ENCODE assay signal across 1 cellular context in genomic region chrX:47144626-47145407, GRCh38.
A peak's percentile ranks its signal among the peaks of the same experiment; 100 is the strongest.
TF ChIP-seq lines count a peak whose summit lies in the region.

NDUFB11 (minus strand) TSS chrX:47144702; CDS start chrX:47144679, 23 bp downstream.
RBM10 (plus strand) TSS chrX:47145221; CDS start chrX:47147482, 2,261 bp downstream.

TF ChIP-seq in HEK293, 187 proteins besides CTCF, POLR2A, EP300 and RAD21 (continued from another document and continues in another):
- TF ChIP-seq, protein P1, sequence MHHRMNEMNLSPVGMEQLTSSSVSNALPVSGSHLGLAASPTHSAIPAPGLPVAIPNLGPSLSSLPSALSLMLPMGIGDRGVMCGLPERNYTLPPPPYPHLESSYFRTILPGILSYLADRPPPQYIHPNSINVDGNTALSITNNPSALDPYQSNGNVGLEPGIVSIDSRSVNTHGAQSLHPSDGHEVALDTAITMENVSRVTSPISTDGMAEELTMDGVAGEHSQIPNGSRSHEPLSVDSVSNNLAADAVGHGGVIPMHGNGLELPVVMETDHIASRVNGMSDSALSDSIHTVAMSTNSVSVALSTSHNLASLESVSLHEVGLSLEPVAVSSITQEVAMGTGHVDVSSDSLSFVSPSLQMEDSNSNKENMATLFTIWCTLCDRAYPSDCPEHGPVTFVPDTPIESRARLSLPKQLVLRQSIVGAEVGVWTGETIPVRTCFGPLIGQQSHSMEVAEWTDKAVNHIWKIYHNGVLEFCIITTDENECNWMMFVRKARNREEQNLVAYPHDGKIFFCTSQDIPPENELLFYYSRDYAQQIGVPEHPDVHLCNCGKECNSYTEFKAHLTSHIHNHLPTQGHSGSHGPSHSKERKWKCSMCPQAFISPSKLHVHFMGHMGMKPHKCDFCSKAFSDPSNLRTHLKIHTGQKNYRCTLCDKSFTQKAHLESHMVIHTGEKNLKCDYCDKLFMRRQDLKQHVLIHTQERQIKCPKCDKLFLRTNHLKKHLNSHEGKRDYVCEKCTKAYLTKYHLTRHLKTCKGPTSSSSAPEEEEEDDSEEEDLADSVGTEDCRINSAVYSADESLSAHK (tag by site-specific recombination; IDR thresholded peaks at IDR 0.05): no peak
- TF ChIP-seq ZNF138 (tag by site-specific recombination; IDR thresholded peaks at IDR 0.05; ENCODE audit: borderline replicate concordance) (no peak), GLI4 (tag by site-specific recombination; IDR thresholded peaks at IDR 0.05) (peak; percentile 68), ZFHX2 (tag by site-specific recombination; conservative IDR thresholded peaks at IDR 0.05) (peak; percentile 84), ZNF10 (tag by site-specific recombination; IDR thresholded peaks at IDR 0.05) (no peak), ZNF488 (tag by site-specific recombination; IDR thresholded peaks at IDR 0.05) (no peak), ZNF585B (tag by site-specific recombination; IDR thresholded peaks at IDR 0.05) (no peak), RBAK (tag by site-specific recombination; IDR thresholded peaks at IDR 0.05) (no peak), ZNF654 (tag by site-specific recombination; IDR thresholded peaks at IDR 0.05; ENCODE audit: low read depth) (no peak), ZBTB17 (tag by site-specific recombination; IDR thresholded peaks at IDR 0.05) (peak; percentile 93), KLF9 (tag by site-specific recombination; IDR thresholded peaks at IDR 0.05; ENCODE audit: low read depth) (no peak), ZEB2 (tag by site-specific recombination; IDR thresholded peaks at IDR 0.05) (peak; percentile 44; the same call in 1 of the 2 replicates), REPIN1 (tag by site-specific recombination; IDR thresholded peaks at IDR 0.05; ENCODE audit: low read depth) (no peak), ZSCAN5A (tag by site-specific recombination; IDR thresholded peaks at IDR 0.05) (no peak), ZNF239 (tag by site-specific recombination; IDR thresholded peaks at IDR 0.05) (no peak), ZSCAN16 (tag by site-specific recombination; IDR thresholded peaks at IDR 0.05) (no peak), ZNF558 (tag by site-specific recombination; IDR thresholded peaks at IDR 0.05) (no peak), ZSCAN30 (tag by site-specific recombination; IDR thresholded peaks at IDR 0.05) (peak; percentile 18; the same call in 1 of the 2 replicates), SCRT2 (tag by site-specific recombination; IDR thresholded peaks at IDR 0.05) (no peak), ZNF792 (tag by site-specific recombination; IDR thresholded peaks at IDR 0.05) (no peak), TRIM28 (IDR thresholded peaks at IDR 0.05; ENCODE audit: borderline replicate concordance, low read length) (no peak), ZBTB26 (tag by site-specific recombination; optimal IDR thresholded peaks at IDR 0.05) (peak; percentile 76), ZBTB7A (tag by site-specific recombination; IDR thresholded peaks at IDR 0.05; ENCODE audit: low read depth) (no peak; the same call in 1 of the 2 replicates), ZNF76 (tag by site-specific recombination; IDR thresholded peaks at IDR 0.05; ENCODE audit: borderline replicate concordance, low read depth) (peak; percentile 80), KLF10 (tag by site-specific recombination; IDR thresholded peaks at IDR 0.05) (peak; percentile 90), ZNF776 (tag by site-specific recombination; IDR thresholded peaks at IDR 0.05; ENCODE audit: borderline replicate concordance) (no peak), ZNF473 (tag by site-specific recombination; IDR thresholded peaks at IDR 0.05) (no peak), ZBTB1 (tag by site-specific recombination; IDR thresholded peaks at IDR 0.05) (no peak), AEBP2 (tag by site-specific recombination; IDR thresholded peaks at IDR 0.05; ENCODE audit: borderline replicate concordance) (no peak), ZNF785 (tag by site-specific recombination; IDR thresholded peaks at IDR 0.05) (no peak), SP2 (tag by site-specific recombination; IDR thresholded peaks at IDR 0.05) (peak; percentile 83), ZNF324 (tag by site-specific recombination; IDR thresholded peaks at IDR 0.05) (peak; percentile 15; the same call in 1 of the 2 replicates), ZNF777 (tag by site-specific recombination; IDR thresholded peaks at IDR 0.05; ENCODE audit: borderline replicate concordance) (no peak), MEIS1 (CRISPR knock-in tag; IDR thresholded peaks at IDR 0.05; ENCODE audit: borderline replicate concordance) (no peak), ZNF354C (tag by site-specific recombination; IDR thresholded peaks at IDR 0.05; ENCODE audit: borderline replicate concordance, low read depth) (no peak), ZNF837 (tag by site-specific recombination; IDR thresholded peaks at IDR 0.05) (no peak)
- TF ChIP-seq, protein P2, sequence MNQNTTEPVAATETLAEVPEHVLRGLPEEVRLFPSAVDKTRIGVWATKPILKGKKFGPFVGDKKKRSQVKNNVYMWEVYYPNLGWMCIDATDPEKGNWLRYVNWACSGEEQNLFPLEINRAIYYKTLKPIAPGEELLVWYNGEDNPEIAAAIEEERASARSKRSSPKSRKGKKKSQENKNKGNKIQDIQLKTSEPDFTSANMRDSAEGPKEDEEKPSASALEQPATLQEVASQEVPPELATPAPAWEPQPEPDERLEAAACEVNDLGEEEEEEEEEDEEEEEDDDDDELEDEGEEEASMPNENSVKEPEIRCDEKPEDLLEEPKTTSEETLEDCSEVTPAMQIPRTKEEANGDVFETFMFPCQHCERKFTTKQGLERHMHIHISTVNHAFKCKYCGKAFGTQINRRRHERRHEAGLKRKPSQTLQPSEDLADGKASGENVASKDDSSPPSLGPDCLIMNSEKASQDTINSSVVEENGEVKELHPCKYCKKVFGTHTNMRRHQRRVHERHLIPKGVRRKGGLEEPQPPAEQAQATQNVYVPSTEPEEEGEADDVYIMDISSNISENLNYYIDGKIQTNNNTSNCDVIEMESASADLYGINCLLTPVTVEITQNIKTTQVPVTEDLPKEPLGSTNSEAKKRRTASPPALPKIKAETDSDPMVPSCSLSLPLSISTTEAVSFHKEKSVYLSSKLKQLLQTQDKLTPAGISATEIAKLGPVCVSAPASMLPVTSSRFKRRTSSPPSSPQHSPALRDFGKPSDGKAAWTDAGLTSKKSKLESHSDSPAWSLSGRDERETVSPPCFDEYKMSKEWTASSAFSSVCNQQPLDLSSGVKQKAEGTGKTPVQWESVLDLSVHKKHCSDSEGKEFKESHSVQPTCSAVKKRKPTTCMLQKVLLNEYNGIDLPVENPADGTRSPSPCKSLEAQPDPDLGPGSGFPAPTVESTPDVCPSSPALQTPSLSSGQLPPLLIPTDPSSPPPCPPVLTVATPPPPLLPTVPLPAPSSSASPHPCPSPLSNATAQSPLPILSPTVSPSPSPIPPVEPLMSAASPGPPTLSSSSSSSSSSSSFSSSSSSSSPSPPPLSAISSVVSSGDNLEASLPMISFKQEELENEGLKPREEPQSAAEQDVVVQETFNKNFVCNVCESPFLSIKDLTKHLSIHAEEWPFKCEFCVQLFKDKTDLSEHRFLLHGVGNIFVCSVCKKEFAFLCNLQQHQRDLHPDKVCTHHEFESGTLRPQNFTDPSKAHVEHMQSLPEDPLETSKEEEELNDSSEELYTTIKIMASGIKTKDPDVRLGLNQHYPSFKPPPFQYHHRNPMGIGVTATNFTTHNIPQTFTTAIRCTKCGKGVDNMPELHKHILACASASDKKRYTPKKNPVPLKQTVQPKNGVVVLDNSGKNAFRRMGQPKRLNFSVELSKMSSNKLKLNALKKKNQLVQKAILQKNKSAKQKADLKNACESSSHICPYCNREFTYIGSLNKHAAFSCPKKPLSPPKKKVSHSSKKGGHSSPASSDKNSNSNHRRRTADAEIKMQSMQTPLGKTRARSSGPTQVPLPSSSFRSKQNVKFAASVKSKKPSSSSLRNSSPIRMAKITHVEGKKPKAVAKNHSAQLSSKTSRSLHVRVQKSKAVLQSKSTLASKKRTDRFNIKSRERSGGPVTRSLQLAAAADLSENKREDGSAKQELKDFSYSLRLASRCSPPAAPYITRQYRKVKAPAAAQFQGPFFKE (tag by site-specific recombination; IDR thresholded peaks at IDR 0.05; ENCODE audit: borderline replicate concordance): no peak
- TF ChIP-seq, protein P3, sequence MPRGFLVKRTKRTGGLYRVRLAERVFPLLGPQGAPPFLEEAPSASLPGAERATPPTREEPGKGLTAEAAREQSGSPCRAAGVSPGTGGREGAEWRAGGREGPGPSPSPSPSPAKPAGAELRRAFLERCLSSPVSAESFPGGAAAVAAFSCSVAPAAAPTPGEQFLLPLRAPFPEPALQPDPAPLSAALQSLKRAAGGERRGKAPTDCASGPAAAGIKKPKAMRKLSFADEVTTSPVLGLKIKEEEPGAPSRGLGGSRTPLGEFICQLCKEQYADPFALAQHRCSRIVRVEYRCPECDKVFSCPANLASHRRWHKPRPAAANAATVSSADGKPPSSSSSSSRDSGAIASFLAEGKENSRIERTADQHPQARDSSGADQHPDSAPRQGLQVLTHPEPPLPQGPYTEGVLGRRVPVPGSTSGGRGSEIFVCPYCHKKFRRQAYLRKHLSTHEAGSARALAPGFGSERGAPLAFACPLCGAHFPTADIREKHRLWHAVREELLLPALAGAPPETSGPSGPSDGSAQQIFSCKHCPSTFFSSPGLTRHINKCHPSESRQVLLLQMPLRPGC (tag by site-specific recombination; IDR thresholded peaks at IDR 0.05): no peak
- TF ChIP-seq, protein P4, sequence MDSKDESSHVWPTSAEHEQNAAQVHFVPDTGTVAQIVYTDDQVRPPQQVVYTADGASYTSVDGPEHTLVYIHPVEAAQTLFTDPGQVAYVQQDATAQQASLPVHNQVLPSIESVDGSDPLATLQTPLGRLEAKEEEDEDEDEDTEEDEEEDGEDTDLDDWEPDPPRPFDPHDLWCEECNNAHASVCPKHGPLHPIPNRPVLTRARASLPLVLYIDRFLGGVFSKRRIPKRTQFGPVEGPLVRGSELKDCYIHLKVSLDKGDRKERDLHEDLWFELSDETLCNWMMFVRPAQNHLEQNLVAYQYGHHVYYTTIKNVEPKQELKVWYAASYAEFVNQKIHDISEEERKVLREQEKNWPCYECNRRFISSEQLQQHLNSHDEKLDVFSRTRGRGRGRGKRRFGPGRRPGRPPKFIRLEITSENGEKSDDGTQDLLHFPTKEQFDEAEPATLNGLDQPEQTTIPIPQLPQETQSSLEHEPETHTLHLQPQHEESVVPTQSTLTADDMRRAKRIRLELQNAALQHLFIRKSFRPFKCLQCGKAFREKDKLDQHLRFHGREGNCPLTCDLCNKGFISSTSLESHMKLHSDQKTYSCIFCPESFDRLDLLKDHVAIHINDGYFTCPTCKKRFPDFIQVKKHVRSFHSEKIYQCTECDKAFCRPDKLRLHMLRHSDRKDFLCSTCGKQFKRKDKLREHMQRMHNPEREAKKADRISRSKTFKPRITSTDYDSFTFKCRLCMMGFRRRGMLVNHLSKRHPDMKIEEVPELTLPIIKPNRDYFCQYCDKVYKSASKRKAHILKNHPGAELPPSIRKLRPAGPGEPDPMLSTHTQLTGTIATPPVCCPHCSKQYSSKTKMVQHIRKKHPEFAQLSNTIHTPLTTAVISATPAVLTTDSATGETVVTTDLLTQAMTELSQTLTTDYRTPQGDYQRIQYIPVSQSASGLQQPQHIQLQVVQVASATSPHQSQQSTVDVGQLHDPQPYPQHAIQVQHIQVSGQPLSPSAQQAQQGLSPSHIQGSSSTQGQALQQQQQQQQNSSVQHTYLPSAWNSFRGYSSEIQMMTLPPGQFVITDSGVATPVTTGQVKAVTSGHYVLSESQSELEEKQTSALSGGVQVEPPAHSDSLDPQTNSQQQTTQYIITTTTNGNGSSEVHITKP (tag by site-specific recombination; IDR thresholded peaks at IDR 0.05): peak; percentile 94
- TF ChIP-seq, protein P5, sequence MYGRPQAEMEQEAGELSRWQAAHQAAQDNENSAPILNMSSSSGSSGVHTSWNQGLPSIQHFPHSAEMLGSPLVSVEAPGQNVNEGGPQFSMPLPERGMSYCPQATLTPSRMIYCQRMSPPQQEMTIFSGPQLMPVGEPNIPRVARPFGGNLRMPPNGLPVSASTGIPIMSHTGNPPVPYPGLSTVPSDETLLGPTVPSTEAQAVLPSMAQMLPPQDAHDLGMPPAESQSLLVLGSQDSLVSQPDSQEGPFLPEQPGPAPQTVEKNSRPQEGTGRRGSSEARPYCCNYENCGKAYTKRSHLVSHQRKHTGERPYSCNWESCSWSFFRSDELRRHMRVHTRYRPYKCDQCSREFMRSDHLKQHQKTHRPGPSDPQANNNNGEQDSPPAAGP (tag by site-specific recombination; IDR thresholded peaks at IDR 0.05): peak; percentile 29; the same call in 1 of the 2 replicates
